Comparison of ENCODE assay signal across 8 cellular contexts in the genomic region with DNA sequence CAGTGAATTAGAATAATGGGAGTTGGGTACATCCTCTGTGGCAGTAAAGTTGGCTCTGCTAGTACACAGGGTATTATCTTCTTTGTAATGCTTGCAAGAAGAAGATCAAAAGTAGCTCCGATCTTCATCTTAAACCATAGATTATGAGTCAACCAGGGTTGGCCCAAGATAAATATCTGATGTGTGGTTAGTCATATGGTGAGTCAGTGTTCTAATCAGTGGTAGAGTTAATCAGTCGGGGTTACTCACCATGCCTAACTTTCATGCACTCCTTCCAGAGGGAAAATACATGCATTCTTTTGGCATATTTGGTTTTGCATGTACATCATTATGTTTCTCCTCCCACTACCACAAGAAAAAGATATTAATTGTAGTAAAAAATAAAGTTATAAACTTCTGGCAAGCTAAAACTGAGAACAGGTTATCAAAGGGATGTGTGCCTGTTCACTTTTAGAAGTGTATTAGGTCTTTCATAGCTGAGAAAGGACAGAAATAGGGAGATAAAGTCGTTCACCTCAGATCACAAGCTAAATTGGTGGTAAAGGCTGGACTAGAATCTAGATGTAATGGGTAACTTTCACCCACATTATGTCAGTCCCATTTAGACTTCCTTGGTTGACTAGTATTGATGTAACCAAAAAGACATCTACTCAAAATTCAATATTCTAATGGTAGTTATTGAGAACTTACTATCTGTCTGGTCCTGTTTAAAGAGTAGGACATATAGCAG.
DNase-seq lines count a peak whose midpoint lies in the region; ATAC-seq and TF ChIP-seq lines count a peak whose summit lies in the region.

No MANE protein-coding gene starts in this region.

- H2AFZ ChIP-seq in PC-3 (ENCODE audit: low read length) (no peak overlapping the region), fibroblast of lung (ENCODE audit: low read length) (no peak overlapping the region)

- TF ChIP-seq CTCF in PC-3 (conservative IDR thresholded peaks at IDR 0.05; ENCODE audit: low read depth, low read length), result no peak
- TF ChIP-seq CTCF in fibroblast of lung (conservative IDR thresholded peaks at IDR 0.05 in 1 of 2, IDR thresholded peaks at IDR 0.05 in 1 of 2; ENCODE audit: low read depth in 1 of 2, low read length in 2 of 2), result no peak
- TF ChIP-seq CTCF in tibial artery (IDR thresholded peaks at IDR 0.05), result no peak

- H3K36me3 ChIP-seq in PC-3 (ENCODE audit: low read depth, low read length), result no peaks in the 10 kb centered on the region
- no peaks in the 10 kb centered on the region for H3K36me3 ChIP-seq in fibroblast of lung (ENCODE audit: control insufficient read depth, insufficient read depth, low read length)
- no peaks in the 10 kb centered on the region for H3K36me3 ChIP-seq in tibial artery

- H3K4me2 ChIP-seq in PC-3 (ENCODE audit: low read length) (peak overlapping the region; percentile 74), fibroblast of lung (ENCODE audit: extremely low read depth, insufficient read depth, low read length) (peak overlapping the region; percentile 25)

- peak overlapping the region; percentile 79 for H3K9ac ChIP-seq in PC-3 (ENCODE audit: low read length)
- H3K9ac ChIP-seq in fibroblast of lung (ENCODE audit: insufficient read depth, low read length), result no peak overlapping the region

- POLR2A ChIA-PET in PC-3 (lab: Charles Lee; ENCODE audit: unreplicated experiment), result no interaction called here

- peaks cover 58% of the 10 kb centered on the region for H3K4me1 ChIP-seq in PC-3 (ENCODE audit: insufficient read depth, low read length)
- peaks cover 22% of the 10 kb centered on the region for H3K4me1 ChIP-seq in fibroblast of lung (ENCODE audit: control insufficient read depth, extremely low read depth, insufficient read depth, low read length)
- peaks cover 0 to 11% (median 0%) of the 10 kb centered on the region in 4 donors for H3K4me1 ChIP-seq in tibial artery

- H3K79me2 ChIP-seq in PC-3 (ENCODE audit: low read length), result no peaks in the 10 kb centered on the region
- H3K79me2 ChIP-seq in fibroblast of lung (ENCODE audit: control insufficient read depth, insufficient read depth, low read length), result no peaks in the 10 kb centered on the region

- H3K9me3 ChIP-seq in PC-3 (ENCODE audit: low read length), result no peaks in the 10 kb centered on the region
- no peaks in the 10 kb centered on the region for H3K9me3 ChIP-seq in fibroblast of lung (ENCODE audit: control insufficient read depth, insufficient read depth, low read depth, low read length)
- H3K9me3 ChIP-seq in tibial artery, result no peaks in the 10 kb centered on the region

- no peaks in the 10 kb centered on the region for H3K9me2 ChIP-seq in PC-3 (replicated peaks; ENCODE audit: low read length)

- H4K20me1 ChIP-seq in PC-3 (ENCODE audit: low read length), result no peaks in the 10 kb centered on the region
- H4K20me1 ChIP-seq in fibroblast of lung (ENCODE audit: control insufficient read depth, extremely low read depth, insufficient read depth, low read length), result no peaks in the 10 kb centered on the region

- DNase-seq in NCI-H82 (lab: John Stamatoyannopoulos, UW), result peak; percentile 10
- no peak for DNase-seq in NCI-H82 treated with DMSO at 0.1 percent for 48 hours (lab: John Stamatoyannopoulos, UW; ENCODE audit: unreplicated experiment)
- peak; percentile 98 for DNase-seq in PC-3
- peak; percentile 97 to 99 for DNase-seq in fibroblast of lung (ENCODE audit: low read depth in 2 of 2)
- no peak for DNase-seq in stimulated activated naive CD8-positive, alpha-beta T cell treated with anti-CD3 and anti-CD28 coated beads, Interleukin-15, Interleukin-2, amounts not matched to agents 100 U/mL and 50 U/mL, for 24 hours
- DNase-seq in NAMALWA (ENCODE audit: low spot score), result no peak
- no peak for DNase-seq in COLO668 (lab: John Stamatoyannopoulos, UW; ENCODE audit: unreplicated experiment)
- DNase-seq in tibial artery, result no peak

- H3K27me3 ChIP-seq in PC-3 (ENCODE audit: low read length) (no peaks in the 10 kb centered on the region), fibroblast of lung (ENCODE audit: control insufficient read depth, insufficient read depth, low read length) (no peaks in the 10 kb centered on the region), tibial artery (no peaks in the 10 kb centered on the region)

- CTCF ChIA-PET in PC-3 (lab: Charles Lee), result interaction anchor here (0.6 kb wide), 2 partner anchors 8 to 226 kb away, joined by 3 read pairs; no protein-coding TSS in a partner anchor

- H3F3A ChIP-seq in PC-3 (ENCODE audit: low read length, unreplicated experiment), result peaks cover 24% of the 10 kb centered on the region

- intact Hi-C loops in PC-3 (cut with micrococcal nuclease) (loop anchor here (1.0 to 10.0 kb wide), 8 partner anchors 84 to 500 kb away; no protein-coding TSS in a partner anchor), tibial artery (cut with DNase I; ENCODE audit: low total_unique reads) (no loop called here)

- H3K4me3 ChIP-seq in PC-3 (ENCODE audit: low read length) (peak overlapping the region; percentile 19), fibroblast of lung (replicated peaks in 1 of 4; ENCODE audit: control extremely low read depth in 1 of 4, insufficient read depth in 1 of 4, low read depth in 3 of 4, low read length in 4 of 4) (peak overlapping the region in 1 of 4 experiments; percentile 22), tibial artery (no peak overlapping the region)

- peak overlapping the region; percentile 99 for H3K27ac ChIP-seq in PC-3 (ENCODE audit: low read length)
- peak overlapping the region; percentile 82 for H3K27ac ChIP-seq in fibroblast of lung (ENCODE audit: insufficient read depth, low read length)
- H3K27ac ChIP-seq in tibial artery, result no peak overlapping the region

- peak; percentile 59 for ATAC-seq in PC-3
- ATAC-seq in stimulated activated naive CD8-positive, alpha-beta T cell treated with anti-CD3 and anti-CD28 coated beads, Interleukin-15, Interleukin-2, amounts not matched to agents 100 U/mL and 50 U/mL, for 24 hours, result peak; percentile 97

- BruUV-seq in PC-3 (replicated peaks; lab: Mats Ljungman, UMichigan), result TSS peak; percentile 78

Comparison
In these comparisons a context has a peak if more than half of its experiments do, and no peak if none do; other contexts are left out.
1. DNase-seq: peak in NCI-H82 (single experiment), PC-3 (single experiment) and fibroblast of lung (2 of 2); none in NCI-H82 treated with DMSO at 0.1 percent for 48 hours (single experiment), stimulated activated naive CD8-positive, alpha-beta T cell treated with anti-CD3 and anti-CD28 coated beads, Interleukin-15, Interleukin-2, amounts not matched to agents 100 U/mL and 50 U/mL, for 24 hours (single experiment), NAMALWA (single experiment), COLO668 (single experiment) and tibial artery (0 of 2).
2. H3K27ac ChIP-seq: peak in PC-3 (single experiment) and fibroblast of lung (single experiment); none in tibial artery (0 of 2).